In the genomic region with DNA sequence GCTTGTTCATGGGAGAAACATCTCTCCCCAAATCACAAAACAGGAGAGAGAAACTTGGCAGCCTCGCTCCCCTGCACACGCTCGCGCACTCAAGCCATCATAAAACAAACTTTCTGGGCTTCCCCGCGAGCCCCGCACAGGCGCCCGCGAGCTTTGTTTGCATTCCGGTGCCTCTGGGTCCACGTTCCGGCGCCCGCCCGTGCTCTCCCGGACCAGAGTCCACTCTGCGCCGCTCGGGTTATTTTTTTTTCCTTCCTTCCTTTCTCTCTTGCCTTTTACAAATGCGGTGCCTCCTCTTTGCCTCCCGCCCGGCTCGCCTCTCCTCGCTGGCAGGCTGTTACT, we compare ENCODE assay signal across 8 cellular contexts. TPM values are rescaled to one million over a fixed set of nuclear protein-coding genes. Genes with fewer than 3 reads are reported as not detected.
DNase-seq lines count a peak whose midpoint lies in the region; ATAC-seq and TF ChIP-seq lines count a peak whose summit lies in the region.

No MANE protein-coding gene starts in this region.

- DNase-seq in WTC11 (ENCODE audit: low spot score) (no peak), left cardiac atrium (no peak), EL (no peak), DMS53 (lab: John Stamatoyannopoulos, UW) (no peak)
- DNase-seq in stimulated activated CD4-positive, alpha-beta T cell treated with anti-CD3 and anti-CD28 coated beads, Interleukin-12 subunit alpha, Interleukin-12 subunit beta, amount 100 ng/mL, for 4 hours: no peak

- H3K9me3 Mint-ChIP-seq in WTC11: no peaks in the 10 kb centered on the region

- H3K4me3 ChIP-seq in skeletal muscle tissue (ENCODE audit: low read length in 3 of 3): peak overlapping the region; percentile 87 to 95 (median 91)

- ATAC-seq in GM18511 (IDR thresholded peaks at IDR 0.05; ENCODE audit: unreplicated experiment): peak; percentile 44
- ATAC-seq in HG02885 (IDR thresholded peaks at IDR 0.05; ENCODE audit: poor library complexity, unreplicated experiment): peak; percentile 25
- no peak for ATAC-seq in WTC11
- ATAC-seq in left cardiac atrium: peak; percentile 20 to 46

- no peaks in the 10 kb centered on the region; the same call in 1 of the 2 replicates for H3K27me3 Mint-ChIP-seq in WTC11 (ENCODE audit: low read depth)

- H3K4me1 ChIP-seq in skeletal muscle tissue (ENCODE audit: control insufficient read depth in 3 of 3, insufficient read depth in 3 of 3, low read length in 3 of 3): peaks cover 20 to 24% (median 21%) of the 10 kb centered on the region in 3 donors

- intact Hi-C loops in left cardiac atrium (cut with DNase I): loop anchor here in 1 of 2 donors (10.0 kb wide), 3 partner anchors 74 to 254 kb away; no protein-coding TSS in a partner anchor

- CTCF ChIA-PET in WTC11 (lab: Charles Lee): no interaction called here

- POLR2A ChIA-PET in WTC11 (lab: Charles Lee): interaction anchor here (1.3 to 3.0 kb wide), 5 partner anchors 16 to 85 kb away, joined by 3 to 18 read pairs (median 6); no protein-coding TSS in a partner anchor

- no peaks in the 10 kb centered on the region for H3K36me3 ChIP-seq in skeletal muscle tissue (ENCODE audit: control insufficient read depth in 3 of 3, insufficient read depth in 3 of 3, low read length in 3 of 3)

- H3K4me3 Mint-ChIP-seq in WTC11: peak overlapping the region; percentile 98

- H3K27me3 ChIP-seq in skeletal muscle tissue (ENCODE audit: control insufficient read depth in 3 of 3, insufficient read depth in 3 of 3, low read length in 3 of 3): no peaks in the 10 kb centered on the region

- H3K36me3 Mint-ChIP-seq in WTC11: peaks cover 5% of the 10 kb centered on the region; the same call in 1 of the 2 replicates

- peak overlapping the region; percentile 99 for H3K27ac Mint-ChIP-seq in WTC11

- peaks cover 50% of the 10 kb centered on the region for H3K4me1 Mint-ChIP-seq in WTC11

- peak overlapping the region; percentile 87 for H3K27ac ChIP-seq in skeletal muscle tissue (ENCODE audit: low read depth, low read length)

- no peaks in the 10 kb centered on the region for H3K9me3 ChIP-seq in skeletal muscle tissue (ENCODE audit: control insufficient read depth in 3 of 3, low read length in 3 of 3)

- TF ChIP-seq CTCF in WTC11 (IDR thresholded peaks at IDR 0.05): no peak

- H3K9ac ChIP-seq in skeletal muscle tissue (ENCODE audit: low read depth in 1 of 3, low read length in 3 of 3): peak overlapping the region; percentile 67 to 94 (median 86)

TF ChIP-seq in WTC11, 78 proteins besides CTCF, POLR2A, EP300 and RAD21:
- TF ChIP-seq TEAD4 (CRISPR knock-in tag; IDR thresholded peaks at IDR 0.05): no peak
- no peak for TF ChIP-seq CREB1 (CRISPR knock-in tag; IDR thresholded peaks at IDR 0.05)
- TF ChIP-seq, protein P1, sequence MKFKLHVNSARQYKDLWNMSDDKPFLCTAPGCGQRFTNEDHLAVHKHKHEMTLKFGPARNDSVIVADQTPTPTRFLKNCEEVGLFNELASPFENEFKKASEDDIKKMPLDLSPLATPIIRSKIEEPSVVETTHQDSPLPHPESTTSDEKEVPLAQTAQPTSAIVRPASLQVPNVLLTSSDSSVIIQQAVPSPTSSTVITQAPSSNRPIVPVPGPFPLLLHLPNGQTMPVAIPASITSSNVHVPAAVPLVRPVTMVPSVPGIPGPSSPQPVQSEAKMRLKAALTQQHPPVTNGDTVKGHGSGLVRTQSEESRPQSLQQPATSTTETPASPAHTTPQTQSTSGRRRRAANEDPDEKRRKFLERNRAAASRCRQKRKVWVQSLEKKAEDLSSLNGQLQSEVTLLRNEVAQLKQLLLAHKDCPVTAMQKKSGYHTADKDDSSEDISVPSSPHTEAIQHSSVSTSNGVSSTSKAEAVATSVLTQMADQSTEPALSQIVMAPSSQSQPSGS (CRISPR knock-in tag; IDR thresholded peaks at IDR 0.05; ENCODE audit: borderline replicate concordance, low read depth): 0 out of 2 replicates have a peak, but pooled peaks have one; percentile 4

RNA-seq across cellular contexts. Expression of a gene that starts 0.4 kb away (rescaled TPM):
- total RNA-seq in WTC11 (2021) (53.0 to 58.2 TPM (median 54.1 TPM) in 3 replicates), left cardiac atrium (10 to 100 TPM; 27.7 to 30.0 TPM), skeletal muscle tissue (23.5 TPM)
